8 cellular contexts compared by ENCODE assay signal in the genomic region with DNA sequence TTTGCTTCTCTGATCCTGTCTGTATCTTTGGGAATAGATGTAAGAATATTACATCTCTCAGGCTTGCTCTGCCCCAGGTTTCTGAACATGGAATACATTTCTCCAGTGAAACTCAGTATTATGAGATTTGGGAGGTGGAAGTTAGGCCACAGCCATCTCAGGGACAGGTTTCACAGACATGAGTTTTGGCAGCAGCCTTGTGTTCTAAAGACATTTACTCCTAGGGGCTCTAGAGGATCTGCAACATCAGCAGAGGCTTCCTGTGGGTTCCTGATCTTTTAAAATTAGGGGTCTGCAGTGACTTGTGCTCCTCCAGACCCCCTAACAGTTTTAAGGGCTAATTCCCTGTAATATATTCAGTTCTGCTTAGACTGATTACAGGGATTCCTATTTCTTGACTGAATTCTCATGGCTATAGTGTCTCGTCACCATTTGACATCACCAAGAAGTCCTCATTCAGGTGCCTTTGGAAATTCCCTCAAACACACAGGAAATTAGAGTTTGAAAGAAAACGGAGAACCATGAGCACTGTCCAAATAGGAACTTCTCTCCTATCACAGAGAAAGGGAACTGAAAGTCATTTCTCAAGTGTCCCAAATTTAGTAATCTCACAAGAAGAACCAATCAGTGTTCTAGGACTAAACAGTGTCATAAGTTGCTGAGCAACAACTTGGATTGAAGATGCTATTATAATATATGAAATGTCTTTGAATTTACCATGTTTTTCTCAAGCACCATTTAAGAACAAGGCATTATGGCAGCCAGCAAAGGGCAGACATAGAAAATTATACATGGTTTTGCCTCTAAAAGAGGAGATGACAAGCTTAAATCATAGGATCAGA. TPM values are rescaled to one million over a fixed set of nuclear protein-coding genes. Genes with fewer than 3 reads are reported as not detected.
A peak's percentile ranks its signal among the peaks of the same experiment; 100 is the strongest.
DNase-seq lines count a peak whose midpoint lies in the region; ATAC-seq and TF ChIP-seq lines count a peak whose summit lies in the region.
"Had no signal": no experiment of that assay in that cellular context is flagged by ENCODE, and none has a peak within 500 bp of the region (broad histone marks: within the 10 kb centered on the region; RNA-seq: fewer than 3 reads in every experiment).

No MANE protein-coding gene starts in this region.

- no peak for TF ChIP-seq CTCF in glutamatergic neuron (IDR thresholded peaks at IDR 0.05; ENCODE audit: partially characterized antibody, unreplicated experiment)

- H3K4me1 Mint-ChIP-seq in T-helper 17 cell (peaks cover 14% of the 10 kb centered on the region), glutamatergic neuron (ENCODE audit: low read depth, unreplicated experiment) (no peaks in the 10 kb centered on the region)

- H3K27ac Mint-ChIP-seq in T-helper 17 cell (no peak overlapping the region), glutamatergic neuron (ENCODE audit: unreplicated experiment) (no peak overlapping the region)

- H3K4me3 ChIP-seq in mucosa of rectum (ENCODE audit: low read length in 2 of 2) = no peak overlapping the region

- H3K27ac ChIP-seq in mucosa of rectum (ENCODE audit: low read depth in 2 of 2, low read length in 2 of 2) = peak overlapping the region; percentile 72 to 73

- H3K36me3 Mint-ChIP-seq in T-helper 17 cell (ENCODE audit: low read depth) (peaks cover 5% of the 10 kb centered on the region), glutamatergic neuron (ENCODE audit: unreplicated experiment) (no peaks in the 10 kb centered on the region)

- H3K9me3 ChIP-seq in T-helper 17 cell (ENCODE audit: control insufficient read depth, low read length, poor library complexity, severe bottlenecking) = no peaks in the 10 kb centered on the region
- H3K9me3 ChIP-seq in mucosa of rectum (ENCODE audit: control insufficient read depth in 2 of 2, low read length in 2 of 2) = no peaks in the 10 kb centered on the region

- peaks cover 30% of the 10 kb centered on the region for H3K27me3 Mint-ChIP-seq in T-helper 17 cell
- no peaks in the 10 kb centered on the region for H3K27me3 Mint-ChIP-seq in glutamatergic neuron (ENCODE audit: unreplicated experiment)

- ATAC-seq in GM19324 (IDR thresholded peaks at IDR 0.05; ENCODE audit: low FRiP score, unreplicated experiment) = peak; percentile 72
- ATAC-seq in HG03095 (IDR thresholded peaks at IDR 0.05; ENCODE audit: unreplicated experiment) = peak; percentile 49
- peak; percentile 67 for ATAC-seq in T-helper 17 cell

- DNase-seq in T-helper 17 cell = no peak
- no peak for DNase-seq in kidney glomerular epithelial cell (lab: John Stamatoyannopoulos, UW)
- no peak for DNase-seq in glutamatergic neuron
- DNase-seq in NCI-H187 (lab: John Stamatoyannopoulos, UW) = no peak

- H3K4me1 ChIP-seq in mucosa of rectum (ENCODE audit: control insufficient read depth in 2 of 2, insufficient read depth in 2 of 2, low read length in 2 of 2) = no peaks in the 10 kb centered on the region

- H3K27me3 ChIP-seq in mucosa of rectum (ENCODE audit: control insufficient read depth in 2 of 2, insufficient read depth in 2 of 2, low read length in 2 of 2) = peaks cover 0 to 3% of the 10 kb centered on the region in 2 donors

- H3K4me3 Mint-ChIP-seq in T-helper 17 cell (no peak overlapping the region), glutamatergic neuron (ENCODE audit: unreplicated experiment) (no peak overlapping the region)

- no peaks in the 10 kb centered on the region for H3K36me3 ChIP-seq in mucosa of rectum (ENCODE audit: control insufficient read depth in 2 of 2, insufficient read depth in 2 of 2, low read length in 2 of 2)

- H3K9ac ChIP-seq in mucosa of rectum (ENCODE audit: low read depth in 1 of 2, low read length in 2 of 2) = no peak overlapping the region

- no peaks in the 10 kb centered on the region for H3K9me3 Mint-ChIP-seq in glutamatergic neuron (ENCODE audit: unreplicated experiment)

RNA-seq across cellular contexts. Expression of a gene that starts 2.5 kb away (rescaled TPM):
- total RNA-seq in T-helper 17 cell (100 to 1,000 TPM in 1 of 2 donors, 10 to 100 TPM in 1; 80.9 to 117 TPM), glutamatergic neuron (ENCODE audit: unreplicated experiment) (not detected)

RNA-seq across cellular contexts. Expression of a gene that starts 30.2 kb away (rescaled TPM):
- total RNA-seq in T-helper 17 cell (not detected), glutamatergic neuron (ENCODE audit: unreplicated experiment) (not detected)
- total RNA-seq: urinary bladder had no signal

Comparison
In these comparisons a context has a peak if more than half of its experiments do, and no peak if none do; other contexts are left out.
1. RNA of a gene that starts 2.5 kb away (total RNA-seq): 80.9 to 117 TPM in T-helper 17 cell; not detected in glutamatergic neuron (single experiment); every median in the first group is over 10 times any median in the second.
2. Peak in every context shown above with its lines, with median percentiles within 50 percentile points of each other: ATAC-seq.